In genomic region chr11:35664977-35665441, GRCh38 we compare ENCODE assay signal across 1 cellular context.
TF ChIP-seq lines count a peak whose summit lies in the region.

No MANE protein-coding gene starts in this region.

TF ChIP-seq in GM12878, 131 proteins besides CTCF, POLR2A, EP300 and RAD21:
- TF ChIP-seq SIX5 (IDR thresholded peaks at IDR 0.05; ENCODE audit: low read depth, low read length, severe bottlenecking) (no peak), KLF5 (IDR thresholded peaks at IDR 0.05; ENCODE audit: partially characterized antibody) (peak; percentile 51), CBX5 (IDR thresholded peaks at IDR 0.05; ENCODE audit: low read depth) (0 out of 2 replicates have a peak, but pooled peaks have one; percentile 22)
